ENCODE assay signal across 25 cellular contexts in the genomic region with DNA sequence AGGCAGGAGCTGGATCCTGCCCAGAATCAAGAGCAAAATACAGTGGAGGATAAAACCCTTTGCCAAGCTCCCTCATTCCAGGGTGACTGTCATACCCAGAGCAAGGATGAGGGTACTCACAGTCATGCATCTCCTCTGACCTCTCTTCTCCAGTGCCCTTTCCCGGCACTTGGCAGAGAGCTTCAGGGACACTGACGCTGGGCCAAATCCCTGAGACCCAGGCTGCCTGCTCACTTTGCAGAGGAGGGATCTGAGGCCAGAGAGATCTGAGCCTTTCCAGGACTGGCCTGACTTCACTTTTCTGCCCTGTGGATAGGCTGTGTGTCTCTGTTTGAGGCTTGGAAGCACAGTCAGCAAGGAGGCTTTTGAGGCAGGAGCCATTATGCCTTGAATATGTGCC.
"Had no signal": no experiment of that assay in that cellular context is flagged by ENCODE, and none has a peak within 500 bp of the region (broad histone marks: within the 10 kb centered on the region; RNA-seq: fewer than 3 reads in every experiment).

No MANE protein-coding gene starts in this region.

- H2AFZ ChIP-seq: parathyroid adenoma had no signal

- H3K79me2 ChIP-seq: parathyroid adenoma had no signal

- H3K9me3 ChIP-seq: mucosa of descending colon, psoas muscle, right lobe of liver, stomach, testis, thyroid gland, transverse colon, upper lobe of left lung had no signal

- DNase-seq: hippocampal formation; kidney glomerular epithelial cell; left cardiac atrium; mesendoderm; midbrain; mucosa of descending colon; naive thymus-derived CD4-positive, alpha-beta T cell; nucleus accumbens; psoas muscle; stimulated activated CD4-positive, alpha-beta T cell treated with anti-CD3 and anti-CD28 coated beads, Interleukin-12 subunit alpha, Interleukin-12 subunit beta, amount 100 ng/mL, for 4 hours; stimulated activated CD4-positive, alpha-beta T cell treated with anti-CD3 and anti-CD28 coated beads, Interleukin-15, amount 100 ng/mL, for 24 hours; stimulated activated CD4-positive, alpha-beta T cell treated with anti-CD3 and anti-CD28 coated beads, Interleukin-2, amount 100 ng/mL, for 24 hours; stimulated activated CD4-positive, alpha-beta T cell treated with anti-CD3 and anti-CD28 coated beads, Interleukin-4, amount 100 ng/mL, for 1 hour; stimulated activated naive B cell treated with anti-CD40 and anti-IgM and Interleukin-4, amounts not matched to agents 10 μg/mL and 1 μg/mL and 100 μg/mL, for 72 hours; stimulated activated naive CD8-positive, alpha-beta T cell treated with anti-CD3 and anti-CD28 coated beads, Interleukin-15, Interleukin-2, amounts not matched to agents 100 U/mL and 50 U/mL, for 24 hours; stomach; testis; thyroid gland; transverse colon; upper lobe of left lung had no signal

- H3K4me3 ChIP-seq: lung, mucosa of descending colon, psoas muscle, right lobe of liver, skin epidermis, stomach, testis, thyroid gland, transverse colon, upper lobe of left lung had no signal

- H3K27ac ChIP-seq: parathyroid adenoma, psoas muscle, right lobe of liver, skin epidermis, stomach, testis, thyroid gland, transverse colon, upper lobe of left lung had no signal

- ATAC-seq: left lobe of liver; mucosa of descending colon; psoas muscle; right lobe of liver; stimulated activated naive B cell treated with anti-CD40 and anti-IgM and Interleukin-4, amounts not matched to agents 10 μg/mL and 1 μg/mL and 100 μg/mL, for 72 hours; stimulated activated naive CD8-positive, alpha-beta T cell treated with anti-CD3 and anti-CD28 coated beads, Interleukin-15, Interleukin-2, amounts not matched to agents 100 U/mL and 50 U/mL, for 24 hours had no signal

- H3K36me3 ChIP-seq: right lobe of liver, stomach, thyroid gland, transverse colon, upper lobe of left lung had no signal

- H3K4me1 ChIP-seq: parathyroid adenoma, psoas muscle, right lobe of liver, testis, thyroid gland, transverse colon had no signal

- H3K27me3 ChIP-seq: right lobe of liver, stomach, testis, thyroid gland, transverse colon, upper lobe of left lung had no signal
